ENCODE assay signal across 8 cellular contexts in genomic region chr15:28125673-28126651, GRCh38. TPM values are rescaled to one million over a fixed set of nuclear protein-coding genes. Genes with fewer than 3 reads are reported as not detected.
DNase-seq lines count a peak whose midpoint lies in the region; ATAC-seq and FAIRE-seq lines count a peak whose summit lies in the region.

No MANE protein-coding gene starts in this region.

- FAIRE-seq in GM19239 (lab: Jason Lieb, UNC): peak; percentile 66

- DNase-seq in Ammon's horn (ENCODE audit: low spot score) (peak; percentile 80), GM19239 (ENCODE audit: insufficient read length, low spot score) (no peak), NCI-H69 (lab: John Stamatoyannopoulos, UW) (peak; percentile 74), dermis blood vessel endothelial cell (peak; percentile 83), myocyte (ENCODE audit: low read depth) (peak; percentile 71)
- no peak for DNase-seq in activated T-helper 2 cell treated with anti-CD3 and anti-CD28 coated beads, Interferon-gamma antibody, Interleukin-2, Interleukin-4, amounts not matched to agents 10 μg/mL and 5 μg/mL and 100 μg/mL, durations not matched to agents 14 hours and 24 hours and 36 hours (ENCODE audit: low spot score)

- H3K4me1 Mint-ChIP-seq in activated T-helper 2 cell treated with anti-CD3 and anti-CD28 coated beads, Interferon-gamma antibody, Interleukin-2, Interleukin-4, amounts not matched to agents 10 μg/mL and 5 μg/mL and 100 μg/mL, durations not matched to agents 14 hours and 24 hours and 36 hours (ENCODE audit: low read depth): no peaks in the 10 kb centered on the region

- H3K27ac Mint-ChIP-seq in activated T-helper 2 cell treated with anti-CD3 and anti-CD28 coated beads, Interferon-gamma antibody, Interleukin-2, Interleukin-4, amounts not matched to agents 10 μg/mL and 5 μg/mL and 100 μg/mL, durations not matched to agents 14 hours and 24 hours and 36 hours: no peak overlapping the region

- ATAC-seq in GM19452 (IDR thresholded peaks at IDR 0.05; ENCODE audit: unreplicated experiment) (no peak), GM18909 (IDR thresholded peaks at IDR 0.05; ENCODE audit: poor library complexity, unreplicated experiment) (no peak)

- H3K27me3 Mint-ChIP-seq in activated T-helper 2 cell treated with anti-CD3 and anti-CD28 coated beads, Interferon-gamma antibody, Interleukin-2, Interleukin-4, amounts not matched to agents 10 μg/mL and 5 μg/mL and 100 μg/mL, durations not matched to agents 14 hours and 24 hours and 36 hours (ENCODE audit: low read depth): no peaks in the 10 kb centered on the region

- peaks cover 13% of the 10 kb centered on the region for H3K36me3 Mint-ChIP-seq in activated T-helper 2 cell treated with anti-CD3 and anti-CD28 coated beads, Interferon-gamma antibody, Interleukin-2, Interleukin-4, amounts not matched to agents 10 μg/mL and 5 μg/mL and 100 μg/mL, durations not matched to agents 14 hours and 24 hours and 36 hours (ENCODE audit: low read depth)

- intact Hi-C loops in activated T-helper 2 cell treated with anti-CD3 and anti-CD28 coated beads, Interferon-gamma antibody, Interleukin-2, Interleukin-4, amounts not matched to agents 10 μg/mL and 5 μg/mL and 100 μg/mL, durations not matched to agents 14 hours and 24 hours and 36 hours (cut with micrococcal nuclease): no loop called here

- no peak overlapping the region for H3K4me3 Mint-ChIP-seq in activated T-helper 2 cell treated with anti-CD3 and anti-CD28 coated beads, Interferon-gamma antibody, Interleukin-2, Interleukin-4, amounts not matched to agents 10 μg/mL and 5 μg/mL and 100 μg/mL, durations not matched to agents 14 hours and 24 hours and 36 hours (ENCODE audit: low read depth)

- no peaks in the 10 kb centered on the region for H3K9me3 Mint-ChIP-seq in activated T-helper 2 cell treated with anti-CD3 and anti-CD28 coated beads, Interferon-gamma antibody, Interleukin-2, Interleukin-4, amounts not matched to agents 10 μg/mL and 5 μg/mL and 100 μg/mL, durations not matched to agents 14 hours and 24 hours and 36 hours

RNA-seq across cellular contexts. Expression of gene OCA2, which starts 26.8 kb away (rescaled TPM):
- not detected in 2 replicates for total RNA-seq in dermis blood vessel endothelial cell
- not detected in 2 replicates for total RNA-seq in myocyte
- not detected for polyA plus RNA-seq in myocyte (2012)
- total RNA-seq in activated T-helper 2 cell treated with anti-CD3 and anti-CD28 coated beads, Interferon-gamma antibody, Interleukin-2, Interleukin-4, amounts not matched to agents 10 μg/mL and 5 μg/mL and 100 μg/mL, durations not matched to agents 14 hours and 24 hours and 36 hours: not detected in 2 replicates

Comparison
In these comparisons a context has a peak if more than half of its experiments do, and no peak if none do; other contexts are left out.
1. DNase-seq: peak in Ammon's horn (single experiment), NCI-H69 (single experiment), dermis blood vessel endothelial cell (single experiment) and myocyte (single experiment); none in GM19239 (single experiment) and activated T-helper 2 cell treated with anti-CD3 and anti-CD28 coated beads, Interferon-gamma antibody, Interleukin-2, Interleukin-4, amounts not matched to agents 10 μg/mL and 5 μg/mL and 100 μg/mL, durations not matched to agents 14 hours and 24 hours and 36 hours (single experiment).